Comparison of ENCODE assay signal across 20 cellular contexts in genomic region chr2:215812966-215813365, GRCh38.
DNase-seq lines count a peak whose midpoint lies in the region; ATAC-seq and TF ChIP-seq lines count a peak whose summit lies in the region.
"Had no signal": no experiment of that assay in that cellular context is flagged by ENCODE, and none has a peak within 500 bp of the region (broad histone marks: within the 10 kb centered on the region; RNA-seq: fewer than 3 reads in every experiment).

No MANE protein-coding gene starts in this region.

- H3K4me1 ChIP-seq in PC-9 (replicated peaks; ENCODE audit: insufficient read depth) (peaks cover 20% of the 10 kb centered on the region), mesendoderm (ENCODE audit: control insufficient read depth, low read depth, low read length) (no peaks in the 10 kb centered on the region), GM23338 (ENCODE audit: insufficient read depth) (peaks cover 8% of the 10 kb centered on the region; the same call in 1 of the 2 replicates)
- H3K4me1 ChIP-seq: SJSA1 had no signal

- no peaks in the 10 kb centered on the region for H3K27me3 Mint-ChIP-seq in GM23338 (ENCODE audit: insufficient read depth, low read depth, poor library complexity)
- H3K27me3 Mint-ChIP-seq: brain had no signal

- peaks cover 13% of the 10 kb centered on the region for H3K4me1 Mint-ChIP-seq in GM23338
- H3K4me1 Mint-ChIP-seq: brain had no signal

- H3K4me3 ChIP-seq in PC-9 = no peak overlapping the region
- H3K4me3 ChIP-seq in mesendoderm (ENCODE audit: low read length) = no peak overlapping the region
- no peak overlapping the region for H3K4me3 ChIP-seq in GM23338
- H3K4me3 ChIP-seq: lower lobe of right lung, SJSA1 had no signal

- H3K27ac Mint-ChIP-seq in GM23338 = no peak overlapping the region
- H3K27ac Mint-ChIP-seq: brain, nephron progenitor cell had no signal

- H2AK5ac ChIP-seq in mesendoderm (ENCODE audit: low read length) = no peak overlapping the region

- no peak overlapping the region for H4K8ac ChIP-seq in mesendoderm (ENCODE audit: low read depth, low read length)

- CTCF ChIA-PET in PC-9 (lab: Charles Lee) = no interaction called here

- no peak overlapping the region for H3K18ac ChIP-seq in mesendoderm (ENCODE audit: low read length)

- ATAC-seq in esophagus mucosa = peak; percentile 33
- no peak for ATAC-seq in GM23338
- ATAC-seq: lower lobe of right lung had no signal

- POLR2A ChIA-PET in PC-9 (lab: Charles Lee; ENCODE audit: unreplicated experiment) = no interaction called here

- intact Hi-C loops in PC-9 (cut with micrococcal nuclease; ENCODE audit: unreplicated experiment) = no loop called here

- no TSS peak for BruUV-seq in PC-9 (replicated peaks; lab: Mats Ljungman, UMichigan)

- H3K9me3 Mint-ChIP-seq in GM23338 = no peaks in the 10 kb centered on the region; the same call in 2 of the 3 replicates
- H3K9me3 Mint-ChIP-seq: nephron progenitor cell had no signal

- no peak overlapping the region for H4K5ac ChIP-seq in mesendoderm (ENCODE audit: low read length)

- H2BK15ac ChIP-seq in mesendoderm (replicated peaks; ENCODE audit: low read depth) = no peak overlapping the region

- no peaks in the 10 kb centered on the region for H3K9me2 ChIP-seq in PC-9 (ENCODE audit: insufficient read depth)
- 0 out of 2 replicates have a peak, but pooled peaks cover 4% of the 10 kb centered on the region for H3K9me2 ChIP-seq in GM23338 (ENCODE audit: insufficient read depth)

- peak overlapping the region; percentile 26; the same call in 1 of the 2 replicates for H3K4me2 ChIP-seq in PC-9
- no peak overlapping the region for H3K4me2 ChIP-seq in mesendoderm (ENCODE audit: low read length)
- H3K4me2 ChIP-seq in GM23338 = no peak overlapping the region

- H3K56ac ChIP-seq in mesendoderm (ENCODE audit: low read length) = no peak overlapping the region

- H3F3A ChIP-seq in PC-9 (ENCODE audit: insufficient read depth, low read depth) (peaks cover 12% of the 10 kb centered on the region; the same call in 1 of the 2 replicates), GM23338 (replicated peaks; ENCODE audit: low read depth) (no peaks in the 10 kb centered on the region)

- no peaks in the 10 kb centered on the region for H3K36me3 ChIP-seq in PC-9 (ENCODE audit: low read depth)
- H3K36me3 ChIP-seq in mesendoderm (ENCODE audit: control insufficient read depth, insufficient read depth, low read length) = no peaks in the 10 kb centered on the region
- no peaks in the 10 kb centered on the region; the same call in 1 of the 2 replicates for H3K36me3 ChIP-seq in GM23338 (ENCODE audit: insufficient read depth)
- H3K36me3 ChIP-seq: lower lobe of right lung, SJSA1 had no signal

- TF ChIP-seq CTCF in PC-9 (conservative IDR thresholded peaks at IDR 0.05) (no peak), GM23338 (conservative IDR thresholded peaks at IDR 0.05; ENCODE audit: low read depth in 2 of 2) (no peak)

- H3K27me3 ChIP-seq in PC-9 (ENCODE audit: insufficient read depth, low read depth) = no peaks in the 10 kb centered on the region
- no peaks in the 10 kb centered on the region for H3K27me3 ChIP-seq in mesendoderm (ENCODE audit: insufficient read depth, low read length, poor library complexity)
- H3K27me3 ChIP-seq in GM23338 (ENCODE audit: insufficient read depth) = no peaks in the 10 kb centered on the region
- H3K27me3 ChIP-seq: SJSA1 had no signal

- H3K27ac ChIP-seq in PC-9 (no peak overlapping the region), mesendoderm (ENCODE audit: low read depth, low read length) (no peak overlapping the region), GM23338 (ENCODE audit: low read depth) (no peak overlapping the region)
- H3K27ac ChIP-seq: lower lobe of right lung, SJSA1 had no signal

- no peaks in the 10 kb centered on the region for H3K36me3 Mint-ChIP-seq in GM23338 (ENCODE audit: low read depth)
- H3K36me3 Mint-ChIP-seq: brain had no signal

- H3K9me3 ChIP-seq in PC-9 (ENCODE audit: insufficient read depth, low read depth) = peaks cover 4% of the 10 kb centered on the region; the same call in 1 of the 2 replicates
- H3K9me3 ChIP-seq: lower lobe of right lung, SJSA1 had no signal

- H2BK5ac ChIP-seq in mesendoderm (ENCODE audit: low read length) = no peak overlapping the region

- no peak overlapping the region for H2AFZ ChIP-seq in PC-9
- H2AFZ ChIP-seq in GM23338 = no peak overlapping the region

- H3K79me2 ChIP-seq in PC-9 (ENCODE audit: low read depth) = no peaks in the 10 kb centered on the region
- no peaks in the 10 kb centered on the region for H3K79me2 ChIP-seq in mesendoderm (ENCODE audit: control insufficient read depth, insufficient read depth, low read length)
- no peaks in the 10 kb centered on the region for H3K79me2 ChIP-seq in GM23338 (replicated peaks; ENCODE audit: insufficient read depth)

- no peak overlapping the region for H3K4ac ChIP-seq in mesendoderm (ENCODE audit: low read depth, low read length)

- H3K9ac ChIP-seq in mesendoderm (ENCODE audit: low read length) = no peak overlapping the region

- DNase-seq in EH (ENCODE audit: low read depth) = peak; percentile 71
- DNase-seq in PC-9 = peak; percentile 35 to 82
- DNase-seq in mesendoderm = no peak
- DNase-seq in NCI-H2029 treated with DMSO at 0.1 percent for 48 hours (lab: John Stamatoyannopoulos, UW) = no peak
- DNase-seq in DMS 273 (lab: John Stamatoyannopoulos, UW; ENCODE audit: unreplicated experiment) = no peak
- DNase-seq in activated effector memory CD4-positive, alpha-beta T cell treated with Interleukin-2 at 50 U/mL for 16 hours = no peak
- no peak for DNase-seq in GM23338 (ENCODE audit: low spot score)
- DNase-seq: activated CD4-positive, alpha-beta T cell treated with anti-CD3 and anti-CD28 coated beads for 4 hours; activated CD8-positive, alpha-beta memory T cell treated with anti-CD3 and anti-CD28 coated beads, Interleukin-2, amount 50 U/mL, for 4 hours; activated gamma-delta T cell treated with Interleukin-2 at 50 U/mL for 16 hours; COR-L47; lower lobe of right lung; NCI-H187 treated with DMSO at 0.1 percent for 48 hours; NCI-H510A treated with DMSO at 0.1 percent for 48 hours; nephron progenitor cell; substantia nigra; T1000 had no signal

- H4K20me1 ChIP-seq in PC-9 (ENCODE audit: insufficient read depth) (no peaks in the 10 kb centered on the region), GM23338 (replicated peaks; ENCODE audit: insufficient read depth) (no peaks in the 10 kb centered on the region)

- H3K23ac ChIP-seq in mesendoderm (ENCODE audit: low read length) = no peak overlapping the region

- no peak overlapping the region for H3K4me3 Mint-ChIP-seq in GM23338
- H3K4me3 Mint-ChIP-seq: brain, nephron progenitor cell had no signal

- peak overlapping the region; percentile 9 for H2BK120ac ChIP-seq in mesendoderm (ENCODE audit: low read depth, low read length)

- no peaks in the 10 kb centered on the region for H3K79me1 ChIP-seq in mesendoderm (ENCODE audit: low read length)

TF ChIP-seq in GM23338, 12 proteins besides CTCF, POLR2A, EP300 and RAD21 (continues in another document):
- TF ChIP-seq JUNB (IDR thresholded peaks at IDR 0.05; ENCODE audit: unreplicated experiment) = no peak
- no peak for TF ChIP-seq ZNF114 (CRISPR knock-in tag; IDR thresholded peaks at IDR 0.05)
- no peak for TF ChIP-seq POLR2AphosphoS5 (IDR thresholded peaks at IDR 0.05; ENCODE audit: low read depth)
- no peak for TF ChIP-seq STAT1 (IDR thresholded peaks at IDR 0.05; ENCODE audit: unreplicated experiment)
- no peak for TF ChIP-seq CREB1 (CRISPR knock-in tag; IDR thresholded peaks at IDR 0.05; ENCODE audit: low read depth)

Comparison
In these comparisons a context has a peak if more than half of its experiments do, and no peak if none do; other contexts are left out.
1. DNase-seq: peak in EH (single experiment) and PC-9 (2 of 2); none in mesendoderm (single experiment), NCI-H2029 treated with DMSO at 0.1 percent for 48 hours (single experiment), DMS 273 (single experiment), activated effector memory CD4-positive, alpha-beta T cell treated with Interleukin-2 at 50 U/mL for 16 hours (single experiment) and GM23338 (single experiment).